Comparison of ENCODE assay signal across 8 cellular contexts in the genomic region with DNA sequence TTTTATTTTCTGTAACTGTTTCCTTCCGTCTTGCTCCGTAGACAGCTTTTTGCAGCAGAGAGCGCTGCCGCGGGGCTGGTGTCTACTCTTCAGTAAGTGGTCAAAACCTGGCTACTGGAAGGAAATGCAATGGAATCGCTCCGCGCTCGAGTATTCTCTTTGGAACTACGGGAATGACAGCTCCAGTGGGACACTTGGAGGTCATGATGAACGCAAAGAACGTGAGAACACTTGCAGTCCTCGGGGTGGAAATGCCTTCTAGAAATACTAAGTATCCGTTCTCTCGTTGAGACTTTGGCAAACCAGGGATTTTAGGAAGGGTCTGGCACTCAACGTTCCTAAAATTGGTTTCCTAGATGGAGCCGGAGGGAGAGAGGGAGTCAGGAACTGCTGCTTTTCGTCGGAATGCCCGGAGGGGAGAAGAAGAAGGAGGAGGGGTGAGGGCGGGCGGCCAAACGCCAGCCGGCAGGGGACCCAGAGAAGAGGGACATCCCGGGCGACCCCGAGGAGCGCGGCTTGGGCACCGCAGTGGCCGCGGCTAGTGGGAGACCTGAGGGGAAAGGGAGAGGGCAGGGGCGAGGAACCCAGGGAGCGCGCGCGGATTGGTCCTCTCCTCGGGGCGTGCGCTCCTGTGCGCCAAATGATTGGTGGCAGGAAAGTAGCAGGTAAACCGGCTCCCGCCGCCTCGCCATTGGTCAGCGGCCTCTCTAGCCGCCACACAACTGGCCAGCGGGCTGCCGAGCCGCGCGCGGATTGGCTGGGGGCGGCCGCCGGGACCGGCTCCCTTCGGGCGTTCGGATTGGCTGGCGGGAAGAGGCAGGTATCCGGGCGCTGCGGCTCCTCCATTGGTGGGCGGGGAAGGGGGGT. TPM values are rescaled to one million over a fixed set of nuclear protein-coding genes. Genes with fewer than 3 reads are reported as not detected.
DNase-seq lines count a peak whose midpoint lies in the region; ATAC-seq and TF ChIP-seq lines count a peak whose summit lies in the region.

No MANE protein-coding gene starts in this region.

- peak overlapping the region; percentile 98 to 100 (median 99) for H3K4me3 Mint-ChIP-seq in T-cell

- peaks cover 19 to 39% (median 23%) of the 10 kb centered on the region in 4 donors for H3K4me1 ChIP-seq in upper lobe of left lung

- CTCF ChIA-PET in T-cell (lab: Charles Lee), result interaction anchor here (0.5 kb wide), 2 partner anchors 67 to 1169 kb away, joined by 3 read pairs; no protein-coding TSS in a partner anchor

- TF ChIP-seq POLR2A in GM10847 (IDR thresholded peaks at IDR 0.05; ENCODE audit: extremely low read depth, insufficient read length) (peak; percentile 62), upper lobe of left lung (IDR thresholded peaks at IDR 0.05) (peak in 3 of 4 donors; percentile 77 to 87 (median 79))

- H3K4me1 Mint-ChIP-seq in T-cell, result peaks cover 42 to 47% (median 43%) of the 10 kb centered on the region in 3 donors

- peaks cover 4% of the 10 kb centered on the region for H3K36me3 Mint-ChIP-seq in T-cell

- H3K9me3 Mint-ChIP-seq in T-cell, result no peaks in the 10 kb centered on the region

- intact Hi-C loops in left cardiac atrium (cut with DNase I), result no loop called here
- intact Hi-C loops in posterior cingulate gyrus (cut with DNase I), result loop anchor here (5.0 kb wide), 2 partner anchors 60 to 185 kb away; a partner anchor contains a TSS

- peak overlapping the region; percentile 94 to 96 for H3K27ac Mint-ChIP-seq in T-cell

- ATAC-seq in HG02642 (IDR thresholded peaks at IDR 0.05; ENCODE audit: poor library complexity, unreplicated experiment), result peak; percentile 94
- ATAC-seq in T-cell (replicated peaks in 1 of 4), result peak; percentile 85 to 88 (median 86)
- ATAC-seq in left cardiac atrium, result peak; percentile 97
- ATAC-seq in upper lobe of left lung (ENCODE audit: low FRiP score in 2 of 2), result peak; percentile 97

- peak overlapping the region; percentile 60 to 99 (median 96) for H3K4me3 ChIP-seq in upper lobe of left lung

- WGBS in upper lobe of left lung, 2 donors, result 0 to 1% methylated on average over 45 to 46 of the region's 65 CpGs

- H3K36me3 ChIP-seq in upper lobe of left lung, result no peaks in the 10 kb centered on the region

- no peak for TF ChIP-seq EP300 in upper lobe of left lung (IDR thresholded peaks at IDR 0.05)

- H3K27me3 Mint-ChIP-seq in T-cell, result no peaks in the 10 kb centered on the region

- POLR2A ChIA-PET in T-cell (lab: Charles Lee), result interaction anchor here in 1 of 2 donors (1.0 kb wide), 1 partner anchor 11 kb away, joined by 8 read pairs; no protein-coding TSS in a partner anchor

- H3K27me3 ChIP-seq in upper lobe of left lung, result no peaks in the 10 kb centered on the region

- peak overlapping the region; percentile 90 to 98 (median 93) for H3K27ac ChIP-seq in upper lobe of left lung

- peak; percentile 97 to 99 (median 98) for DNase-seq in NCI-H1417 (lab: John Stamatoyannopoulos, UW)
- DNase-seq in T-cell, result peak; percentile 93 to 98 (median 96)
- peak; percentile 94 for DNase-seq in amniotic stem cell (lab: John Stamatoyannopoulos, UW)
- peak; percentile 99 for DNase-seq in left cardiac atrium
- DNase-seq in posterior cingulate gyrus, result peak; percentile 89 to 100 (median 96)
- peak; percentile 98 to 99 for DNase-seq in upper lobe of left lung

- H3K9me3 ChIP-seq in upper lobe of left lung, result no peaks in the 10 kb centered on the region

- peak in 1 of 6 experiments; percentile 25 for TF ChIP-seq CTCF in upper lobe of left lung (IDR thresholded peaks at IDR 0.05)

RNA-seq across cellular contexts. Expression of a gene that starts 0.5 kb away (rescaled TPM):
- 10 to 100 TPM; 67.9 to 99.2 (median 72.1) TPM for total RNA-seq in T-cell
- 10 to 100 TPM in 1 of 2 donors, 1 to 10 TPM in 1; 7.8 to 17.0 TPM for total RNA-seq in left cardiac atrium
- 10 to 100 TPM; 16.1 to 57.6 (median 35.7) TPM for total RNA-seq in upper lobe of left lung

Comparison
In these comparisons a context has a peak if more than half of its experiments do, and no peak if none do; other contexts are left out.
1. Peak in every context shown above with its lines: DNase-seq, ATAC-seq, H3K4me3 ChIP-seq and H3K27ac ChIP-seq.